Comparison of ENCODE assay signal across 16 cellular contexts in genomic region chr7:54680377-54681005, GRCh38.
DNase-seq lines count a peak whose midpoint lies in the region; FAIRE-seq and TF ChIP-seq lines count a peak whose summit lies in the region.
"Had no signal": no experiment of that assay in that cellular context is flagged by ENCODE, and none has a peak within 500 bp of the region (broad histone marks: within the 10 kb centered on the region; RNA-seq: fewer than 3 reads in every experiment).

No MANE protein-coding gene starts in this region.

- TF ChIP-seq POLR2A in H1 (IDR thresholded peaks at IDR 0.05; ENCODE audit: control extremely low read depth in 1 of 2, low read depth in 2 of 2, low read length in 2 of 2): no peak

- H2BK5ac ChIP-seq in H1 (ENCODE audit: low read depth, low read length) (peak overlapping the region; percentile 88; the same call in 1 of the 2 replicates), mesendoderm (ENCODE audit: low read length) (no peak overlapping the region)

- no peaks in the 10 kb centered on the region for H3K36me3 ChIP-seq in HUES6 (ENCODE audit: control insufficient read depth, insufficient read depth, low read length)
- no peaks in the 10 kb centered on the region for H3K36me3 ChIP-seq in H1 (ENCODE audit: control insufficient read depth in 2 of 4, insufficient read depth in 4 of 4, low read length in 3 of 4)
- no peaks in the 10 kb centered on the region for H3K36me3 ChIP-seq in mesendoderm (ENCODE audit: control insufficient read depth, insufficient read depth, low read length)
- no peaks in the 10 kb centered on the region for H3K36me3 ChIP-seq in right atrium auricular region
- H3K36me3 ChIP-seq: BLaER1 had no signal

- H2AK5ac ChIP-seq in H1 (ENCODE audit: low read depth, low read length) (0 out of 2 replicates have a peak overlapping the region, but pooled peaks have one; percentile 65), mesendoderm (ENCODE audit: low read length) (no peak overlapping the region)

- H4K5ac ChIP-seq in H1 (ENCODE audit: insufficient read length, low read depth, low read length): no peak overlapping the region
- no peak overlapping the region for H4K5ac ChIP-seq in mesendoderm (ENCODE audit: low read length)

- H3K56ac ChIP-seq in H1 (replicated peaks; ENCODE audit: insufficient read length, low read depth, low read length): no peak overlapping the region
- no peak overlapping the region for H3K56ac ChIP-seq in mesendoderm (ENCODE audit: low read length)

- no peak for TF ChIP-seq RAD21 in H1 (IDR thresholded peaks at IDR 0.05 in 1 of 2, conservative IDR thresholded peaks at IDR 0.05 in 1 of 2; ENCODE audit: low read depth in 2 of 2, low read length in 2 of 2)

- H2BK20ac ChIP-seq in H1 (ENCODE audit: low read length): peak overlapping the region; percentile 82; the same call in 1 of the 2 replicates

- H3K18ac ChIP-seq in H1 (ENCODE audit: extremely low read depth, low read length) (peak overlapping the region; percentile 79; the same call in 1 of the 2 replicates), mesendoderm (ENCODE audit: low read length) (no peak overlapping the region)

- H3K23ac ChIP-seq in H1 (ENCODE audit: insufficient read length) (no peak overlapping the region), mesendoderm (ENCODE audit: low read length) (no peak overlapping the region)

- peak overlapping the region; percentile 80 for H4K91ac ChIP-seq in H1 (replicated peaks; ENCODE audit: insufficient read length, low read length)

- FAIRE-seq in H1 (lab: Jason Lieb, UNC): peak; percentile 65
- FAIRE-seq: A549, H54, HTR-8/SVneo had no signal

- TF ChIP-seq EP300 in H1 (IDR thresholded peaks at IDR 0.05; ENCODE audit: borderline replicate concordance in 1 of 2, low read depth in 2 of 2, low read length in 2 of 2): no peak

- POLR2A ChIA-PET in H1 (lab: Charles Lee; ENCODE audit: partially characterized antibody): interaction anchor here (1.0 kb wide), 1 partner anchor 78 kb away, joined by 3 read pairs; the partner anchor contains the start of gene SEC61G

- peaks cover 3% of the 10 kb centered on the region; the same call in 1 of the 2 replicates for H3K23me2 ChIP-seq in H1 (ENCODE audit: low read depth, low read length)

- CTCF ChIA-PET in H1 (lab: Charles Lee; ENCODE audit: partially characterized antibody): interaction anchor here (0.6 to 1.8 kb wide), 3 partner anchors 16 to 747 kb away, joined by 3 to 7 read pairs (median 3); no protein-coding TSS in a partner anchor

- TF ChIP-seq CTCF in H1 (IDR thresholded peaks at IDR 0.05; ENCODE audit: control extremely low read depth in 1 of 3, insufficient read depth in 1 of 3, low read depth in 1 of 3, low read length in 3 of 3) (no peak), GM20000 (IDR thresholded peaks at IDR 0.05; ENCODE audit: extremely low read depth, missing control alignments) (no peak), right atrium auricular region (IDR thresholded peaks at IDR 0.05) (no peak)

- H2BK120ac ChIP-seq in H1 (replicated peaks; ENCODE audit: low read depth, low read length) (peak overlapping the region; percentile 90), mesendoderm (ENCODE audit: low read depth, low read length) (no peak overlapping the region)

- H3K27ac ChIP-seq in HUES6 (ENCODE audit: low read depth, low read length) (peak overlapping the region; percentile 73), H1 (ENCODE audit: low read depth, low read length) (no peak overlapping the region), mesendoderm (ENCODE audit: low read depth, low read length) (no peak overlapping the region), right atrium auricular region (no peak overlapping the region)
- H3K27ac ChIP-seq: 22Rv1, A549, BLaER1 had no signal

- H2BK12ac ChIP-seq in H1 (ENCODE audit: low read depth, low read length): 0 out of 2 replicates have a peak overlapping the region, but pooled peaks have one; percentile 46

- H2BK15ac ChIP-seq in H1 (ENCODE audit: low read length) (no peak overlapping the region), mesendoderm (replicated peaks; ENCODE audit: low read depth) (no peak overlapping the region)

- H3K14ac ChIP-seq in H1 (ENCODE audit: insufficient read length): no peak overlapping the region

- H4K20me1 ChIP-seq in H1 (replicated peaks in 1 of 2; ENCODE audit: control insufficient read depth in 1 of 2, insufficient read depth in 2 of 2, low read length in 2 of 2): no peaks in the 10 kb centered on the region
- H4K20me1 ChIP-seq: BLaER1 had no signal

- H4K8ac ChIP-seq in H1 (ENCODE audit: extremely low read depth, insufficient read depth, low read length) (no peak overlapping the region), mesendoderm (ENCODE audit: low read depth, low read length) (peak overlapping the region; percentile 56)

- H3K9me3 ChIP-seq in HUES6 (ENCODE audit: control insufficient read depth, insufficient read depth, low read depth, low read length) (no peaks in the 10 kb centered on the region), H1 (ENCODE audit: insufficient read depth in 2 of 2, low read depth in 1 of 2, low read length in 1 of 2) (no peaks in the 10 kb centered on the region), right atrium auricular region (no peaks in the 10 kb centered on the region)
- H3K9me3 ChIP-seq: A549, BLaER1 had no signal

- H3K79me1 ChIP-seq in H1 (ENCODE audit: low read depth, low read length): no peaks in the 10 kb centered on the region
- no peaks in the 10 kb centered on the region for H3K79me1 ChIP-seq in mesendoderm (ENCODE audit: low read length)

- 36% methylated on average over 4 of the region's 4 CpGs; no CpG with 5 or more reads in 1 of the 2 experiments for WGBS in H1 (ENCODE audit: extremely low coverage in 1 of 2, insufficient coverage in 1 of 2, insufficient read length in 1 of 2, insufficient replicate concordance in 2 of 2, low coverage in 1 of 2, low lambda C conversion rate in 2 of 2, missing lambda C conversion rate in 1 of 2), 2 experiments
- no CpG with 5 or more reads among the region's 4 CpGs for WGBS in mesendoderm (ENCODE audit: extremely low coverage, insufficient coverage, low lambda C conversion rate)

- H3K4ac ChIP-seq in H1 (replicated peaks; ENCODE audit: insufficient read length, low read depth, low read length) (peak overlapping the region; percentile 85), mesendoderm (ENCODE audit: low read depth, low read length) (no peak overlapping the region)

- H2AFZ ChIP-seq in H1 (ENCODE audit: low read length): 0 out of 2 replicates have a peak overlapping the region, but pooled peaks have one; percentile 30

- peak overlapping the region; percentile 37 to 47; a peak in 3 of 4 replicates for H3K4me2 ChIP-seq in H1 (ENCODE audit: insufficient read depth in 1 of 2, low read depth in 2 of 2, low read length in 2 of 2)
- no peak overlapping the region for H3K4me2 ChIP-seq in mesendoderm (ENCODE audit: low read length)
- H3K4me2 ChIP-seq: A549, BLaER1 had no signal

- H3K4me3 ChIP-seq in HUES6 (ENCODE audit: low read depth, low read length): peak overlapping the region; percentile 23; the same call in 1 of the 2 replicates
- no peak overlapping the region for H3K4me3 ChIP-seq in H1 (ENCODE audit: extremely low read depth in 1 of 4, insufficient read depth in 2 of 4, low read depth in 3 of 4, low read length in 4 of 4)
- no peak overlapping the region for H3K4me3 ChIP-seq in mesendoderm (ENCODE audit: low read length)
- H3K4me3 ChIP-seq in right atrium auricular region: no peak overlapping the region
- H3K4me3 ChIP-seq: A549, BLaER1 had no signal

- no peaks in the 10 kb centered on the region for H3K27me3 ChIP-seq in HUES6 (ENCODE audit: control insufficient read depth, insufficient read depth, low read length)
- H3K27me3 ChIP-seq in H1 (replicated peaks in 1 of 4; ENCODE audit: control insufficient read depth in 3 of 4, extremely low read depth in 1 of 4, insufficient read depth in 3 of 4, low read length in 3 of 4): no peaks in the 10 kb centered on the region
- H3K27me3 ChIP-seq in mesendoderm (ENCODE audit: insufficient read depth, low read length, poor library complexity): no peaks in the 10 kb centered on the region
- H3K27me3 ChIP-seq in right atrium auricular region: no peaks in the 10 kb centered on the region
- H3K27me3 ChIP-seq: BLaER1 had no signal

- H3K4me1 ChIP-seq in HUES6 (ENCODE audit: control insufficient read depth, insufficient read depth, low read length): peaks cover 30% of the 10 kb centered on the region
- H3K4me1 ChIP-seq in H1 (replicated peaks in 1 of 4; ENCODE audit: control insufficient read depth in 3 of 4, insufficient read depth in 4 of 4, low read length in 3 of 4): peaks cover 0 to 8% (median 6%) of the 10 kb centered on the region in 4 experiments; a peak in 3 of 7 replicates
- H3K4me1 ChIP-seq in mesendoderm (ENCODE audit: control insufficient read depth, low read depth, low read length): no peaks in the 10 kb centered on the region
- no peaks in the 10 kb centered on the region for H3K4me1 ChIP-seq in right atrium auricular region
- H3K4me1 ChIP-seq: A549, BLaER1 had no signal

- H3K79me2 ChIP-seq in H1 (ENCODE audit: control insufficient read depth in 1 of 2, insufficient read depth in 2 of 2, low read length in 2 of 2) (no peaks in the 10 kb centered on the region), mesendoderm (ENCODE audit: control insufficient read depth, insufficient read depth, low read length) (no peaks in the 10 kb centered on the region)

- peak; percentile 65 for DNase-seq in ELF-1 (ENCODE audit: low read depth, low spot score)
- no peak for DNase-seq in H1 (ENCODE audit: low read depth in 1 of 2, low spot score in 2 of 2)
- DNase-seq in mesendoderm: peak; percentile 2
- DNase-seq in GM20000 (ENCODE audit: low spot score): no peak
- no peak for DNase-seq in right atrium auricular region (ENCODE audit: low spot score)
- no peak for DNase-seq in midbrain (lab: John Stamatoyannopoulos, UW)
- DNase-seq: CD4-positive, alpha-beta memory T cell; DMS153; DMS79; GF-D8 had no signal

- H3K9ac ChIP-seq in HUES6 (ENCODE audit: low read length): peak overlapping the region; percentile 53
- no peak overlapping the region for H3K9ac ChIP-seq in H1 (replicated peaks in 1 of 4; ENCODE audit: extremely low read depth in 1 of 4, low read depth in 3 of 4, low read length in 3 of 4)
- no peak overlapping the region for H3K9ac ChIP-seq in mesendoderm (ENCODE audit: low read length)
- H3K9ac ChIP-seq: BLaER1 had no signal

TF ChIP-seq in H1, 55 proteins besides CTCF, POLR2A, EP300 and RAD21:
- 0 out of 2 replicates have a peak, but pooled peaks have one; percentile 2 for TF ChIP-seq POU5F1 (IDR thresholded peaks at IDR 0.05; ENCODE audit: low read depth, low read length)
- TF ChIP-seq CEBPB (IDR thresholded peaks at IDR 0.05; ENCODE audit: low read depth, low read length): peak; percentile 5; the same call in 1 of the 2 replicates
- TF ChIP-seq JUN (IDR thresholded peaks at IDR 0.05; ENCODE audit: low read depth, low read length): no peak
- TF ChIP-seq RBBP5 (IDR thresholded peaks at IDR 0.05; ENCODE audit: borderline replicate concordance, low read depth, low read length): no peak

Comparison
In these comparisons a context has a peak if more than half of its experiments do, and no peak if none do; other contexts are left out.
1. DNase-seq: peak in ELF-1 (single experiment) and mesendoderm (single experiment); none in H1 (0 of 2), GM20000 (single experiment), right atrium auricular region (single experiment) and midbrain (single experiment).